ENCODE assay signal across 30 cellular contexts in the genomic region with DNA sequence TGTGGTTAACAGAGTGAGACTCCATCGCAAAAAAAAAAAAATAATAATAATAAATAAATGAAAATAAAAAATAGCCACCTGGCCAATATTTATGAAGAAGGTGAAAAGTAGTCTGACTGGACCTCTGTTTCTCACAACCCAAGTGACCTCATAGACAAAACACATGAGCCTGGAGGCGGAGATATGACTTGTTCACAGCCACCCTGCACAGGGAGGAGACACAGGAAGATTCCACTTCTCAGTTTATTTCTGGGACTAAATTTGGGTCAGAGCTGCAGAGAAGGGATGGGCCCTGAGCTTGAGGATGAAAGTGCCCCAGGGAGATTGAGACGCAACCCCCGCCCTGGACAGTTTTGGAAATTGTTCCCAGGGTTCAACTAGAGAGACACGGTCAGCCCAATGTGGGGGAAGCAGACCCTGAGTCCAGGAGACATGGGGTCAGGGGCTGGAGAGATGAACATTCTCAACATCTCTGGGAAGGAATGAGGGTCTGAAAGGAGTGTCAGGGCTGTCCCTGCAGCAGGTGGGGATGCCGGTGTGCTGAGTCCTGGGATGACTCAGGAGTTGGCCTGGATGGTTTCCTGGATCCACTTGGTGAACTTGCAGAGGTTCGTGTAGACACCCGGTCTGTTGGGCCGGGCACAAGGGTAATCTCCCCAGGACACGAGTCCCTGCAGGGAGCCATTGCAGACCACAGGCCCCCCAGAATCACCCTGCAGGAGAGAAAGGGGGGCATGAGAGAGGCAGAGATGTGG. TPM values are rescaled to one million over a fixed set of nuclear protein-coding genes. Genes with fewer than 3 reads are reported as not detected.
"Had no signal": no experiment of that assay in that cellular context is flagged by ENCODE, and none has a peak within 500 bp of the region (broad histone marks: within the 10 kb centered on the region; RNA-seq: fewer than 3 reads in every experiment).

No MANE protein-coding gene starts in this region.

- H3K9me3 ChIP-seq: neutrophil, thoracic aorta, transverse colon had no signal

- H3K36me3 ChIP-seq: heart left ventricle, neutrophil, stomach, thoracic aorta, transverse colon had no signal

- H3K4me3 Mint-ChIP-seq: endodermal cell; naive thymus-derived CD4-positive, alpha-beta T cell; nephron progenitor cell had no signal

- DNase-seq: effector CD4-positive, alpha-beta T cell; endodermal cell; heart left ventricle; hippocampal formation; kidney glomerular epithelial cell; naive thymus-derived CD4-positive, alpha-beta T cell; nephron progenitor cell; stimulated activated CD4-positive, alpha-beta T cell treated with anti-CD3 and anti-CD28 coated beads, Interleukin-2, amount 100 ng/mL, for 24 hours; stimulated activated CD4-positive, alpha-beta T cell treated with anti-CD3 and anti-CD28 coated beads, Interleukin-4, amount 100 ng/mL, for 4 hours; stimulated activated naive CD4-positive, alpha-beta T cell; stomach; substantia nigra; transverse colon had no signal

- H3K27ac Mint-ChIP-seq: endodermal cell; naive thymus-derived CD4-positive, alpha-beta T cell; nephron progenitor cell had no signal

- ATAC-seq: heart left ventricle; naive thymus-derived CD4-positive, alpha-beta T cell; sciatic nerve had no signal

- H3K4me3 ChIP-seq: coronary artery, heart left ventricle, skin epidermis, stomach, thoracic aorta, transverse colon had no signal

- FAIRE-seq: endothelial cell of umbilical vein, frontal cortex had no signal

- H3K27me3 ChIP-seq: neutrophil had no signal

- H3K4me1 Mint-ChIP-seq: endodermal cell; naive thymus-derived CD4-positive, alpha-beta T cell; nephron progenitor cell had no signal

- H3K27ac ChIP-seq: coronary artery, heart left ventricle, neutrophil, skin epidermis, stomach, thoracic aorta, transverse colon had no signal

- H3K4me1 ChIP-seq: heart left ventricle, stomach, transverse colon had no signal

RNA-seq across cellular contexts. Expression of a gene that starts 9.6 kb away (rescaled TPM):
- total RNA-seq: dermis microvascular lymphatic vessel endothelial cell; endodermal cell; endothelial cell of umbilical vein; frontal cortex; glomerular endothelial cell; liver; lung microvascular endothelial cell; mesenteric fat pad; mononuclear cell; naive thymus-derived CD4-positive, alpha-beta T cell; osteocyte; pulmonary artery endothelial cell; sciatic nerve; stomach; thoracic aorta; transverse colon; urinary bladder had no signal
- polyA plus RNA-seq: endothelial cell of umbilical vein; heart left ventricle; liver; naive thymus-derived CD4-positive, alpha-beta T cell; urinary bladder had no signal

RNA-seq across cellular contexts. Expression of a gene that starts 26.1 kb away (rescaled TPM):
- total RNA-seq: chondrocyte; dermis microvascular lymphatic vessel endothelial cell; endothelial cell of umbilical vein; frontal cortex; glomerular endothelial cell; heart left ventricle; liver; lung microvascular endothelial cell; mesenteric fat pad; mononuclear cell; naive thymus-derived CD4-positive, alpha-beta T cell; osteocyte; pulmonary artery endothelial cell; stomach; thoracic aorta; transverse colon; urinary bladder had no signal
- polyA plus RNA-seq: heart left ventricle; liver; naive thymus-derived CD4-positive, alpha-beta T cell; urinary bladder had no signal

RNA-seq across cellular contexts. Expression of a gene that starts 32.1 kb away (rescaled TPM):
- total RNA-seq: chondrocyte; dermis microvascular lymphatic vessel endothelial cell; endodermal cell; endothelial cell of umbilical vein; frontal cortex; glomerular endothelial cell; heart left ventricle; liver; lung microvascular endothelial cell; mesenteric fat pad; naive thymus-derived CD4-positive, alpha-beta T cell; osteocyte; pulmonary artery endothelial cell; stomach; thoracic aorta; urinary bladder had no signal
- polyA plus RNA-seq: endothelial cell of umbilical vein; heart left ventricle; liver; naive thymus-derived CD4-positive, alpha-beta T cell; stomach; urinary bladder had no signal

RNA-seq across cellular contexts. Expression of a gene that starts 40.5 kb away (rescaled TPM):
- total RNA-seq: chondrocyte; dermis microvascular lymphatic vessel endothelial cell; endodermal cell; endothelial cell of umbilical vein; frontal cortex; glomerular endothelial cell; liver; lung microvascular endothelial cell; mesenteric fat pad; mononuclear cell; naive thymus-derived CD4-positive, alpha-beta T cell; osteocyte; pulmonary artery endothelial cell; stomach; thoracic aorta; transverse colon had no signal
- polyA plus RNA-seq: endothelial cell of umbilical vein; heart left ventricle; liver; naive thymus-derived CD4-positive, alpha-beta T cell had no signal

RNA-seq across cellular contexts. Expression of a gene that starts 58.2 kb away (rescaled TPM):
- total RNA-seq: chondrocyte; dermis microvascular lymphatic vessel endothelial cell; endothelial cell of umbilical vein; frontal cortex; glomerular endothelial cell; liver; lung microvascular endothelial cell; mesenteric fat pad; mononuclear cell; naive thymus-derived CD4-positive, alpha-beta T cell; osteocyte; pulmonary artery endothelial cell; stomach; thoracic aorta; transverse colon; urinary bladder had no signal
- polyA plus RNA-seq: endothelial cell of umbilical vein; heart left ventricle; liver; naive thymus-derived CD4-positive, alpha-beta T cell; urinary bladder had no signal
